In genomic region chr12:108857158-108857407, GRCh38 we compare ENCODE assay signal across 9 cellular contexts. TPM values are rescaled to one million over a fixed set of nuclear protein-coding genes. Genes with fewer than 3 reads are reported as not detected.
DNase-seq lines count a peak whose midpoint lies in the region; ATAC-seq, FAIRE-seq and TF ChIP-seq lines count a peak whose summit lies in the region.
"Had no signal": no experiment of that assay in that cellular context is flagged by ENCODE, and none has a peak within 500 bp of the region (broad histone marks: within the 10 kb centered on the region; RNA-seq: fewer than 3 reads in every experiment).

No MANE protein-coding gene starts in this region.

- intact Hi-C loops in activated CD4-positive, alpha-beta memory T cell treated with anti-CD3 and anti-CD28 coated beads for 36 hours (cut with micrococcal nuclease), result loop anchor here (1.0 to 10.0 kb wide), 7 partner anchors 125 to 718 kb away; partner anchors contain the start of genes ALKBH2, CORO1C, ISCU and MMAB
- intact Hi-C loops in left ventricle myocardium superior (cut with micrococcal nuclease), result no loop called here

- no peaks in the 10 kb centered on the region for H3K36me3 ChIP-seq in small intestine (ENCODE audit: control insufficient read depth in 2 of 2, insufficient read depth in 2 of 2, low read length in 2 of 2)

- H3K9me3 ChIP-seq in small intestine (ENCODE audit: control insufficient read depth, low read depth), result no peaks in the 10 kb centered on the region

- ATAC-seq in left ventricle myocardium superior (peak; percentile 9), GM18505 (IDR thresholded peaks at IDR 0.05; ENCODE audit: unreplicated experiment) (no peak)

- POLR2A ChIA-PET in activated CD4-positive, alpha-beta memory T cell treated with anti-CD3 and anti-CD28 coated beads for 36 hours (lab: Charles Lee), result interaction anchor here (0.5 to 2.2 kb wide), 11 partner anchors 18 to 338 kb away, joined by 3 to 25 read pairs (median 4); partner anchors contain the start of genes ALKBH2, ISCU, SART3 and USP30

- TF ChIP-seq POLR2A in GM18505 (IDR thresholded peaks at IDR 0.05; ENCODE audit: borderline replicate concordance, extremely low read depth, insufficient read depth, insufficient read length), result no peak

- H3K4me3 Mint-ChIP-seq in activated CD4-positive, alpha-beta memory T cell treated with anti-CD3 and anti-CD28 coated beads for 36 hours, result peak overlapping the region; percentile 97

- peak; percentile 16 for DNase-seq in activated CD4-positive, alpha-beta T cell treated with anti-CD3 and anti-CD28 coated beads, Interleukin-2, amount 50 U/mL, for 1 hour
- DNase-seq in activated CD4-positive, alpha-beta T cell treated with anti-CD3 and anti-CD28 coated beads, Interleukin-2, amount 50 U/mL, for 48 hours, result no peak
- no peak for DNase-seq in activated CD4-positive, alpha-beta memory T cell treated with anti-CD3 and anti-CD28 coated beads for 36 hours
- DNase-seq in left ventricle myocardium superior (no peak), small intestine (no peak), DMS153 treated with DMSO at 0.1 percent for 48 hours (lab: John Stamatoyannopoulos, UW; ENCODE audit: unreplicated experiment) (no peak), NCI-H2107 treated with DMSO at 0.1 percent for 48 hours (lab: John Stamatoyannopoulos, UW; ENCODE audit: unreplicated experiment) (no peak)

- FAIRE-seq in small intestine (lab: Jason Lieb, UNC), result no peak

- peak overlapping the region; percentile 92 for H3K27ac Mint-ChIP-seq in activated CD4-positive, alpha-beta memory T cell treated with anti-CD3 and anti-CD28 coated beads for 36 hours

- H3K4me1 Mint-ChIP-seq in activated CD4-positive, alpha-beta memory T cell treated with anti-CD3 and anti-CD28 coated beads for 36 hours (ENCODE audit: low read depth), result peaks cover 50% of the 10 kb centered on the region

- H3K4me1 ChIP-seq in small intestine (ENCODE audit: control insufficient read depth in 2 of 2, insufficient read depth in 1 of 2, low read depth in 1 of 2, low read length in 1 of 2), result peaks cover 0 to 3% of the 10 kb centered on the region in 2 donors

- H3K36me3 Mint-ChIP-seq in activated CD4-positive, alpha-beta memory T cell treated with anti-CD3 and anti-CD28 coated beads for 36 hours, result peaks cover 15% of the 10 kb centered on the region

- H3K4me3 ChIP-seq in small intestine (ENCODE audit: low read depth in 1 of 2, low read length in 2 of 2), result peak overlapping the region; percentile 62 to 92

- peaks cover 8% of the 10 kb centered on the region for H3K9me3 Mint-ChIP-seq in activated CD4-positive, alpha-beta memory T cell treated with anti-CD3 and anti-CD28 coated beads for 36 hours

- peaks cover 2% of the 10 kb centered on the region for H3K27me3 Mint-ChIP-seq in activated CD4-positive, alpha-beta memory T cell treated with anti-CD3 and anti-CD28 coated beads for 36 hours

- H3K27me3 ChIP-seq in small intestine (ENCODE audit: control insufficient read depth in 2 of 2, insufficient read depth in 2 of 2, low read length in 2 of 2), result no peaks in the 10 kb centered on the region

- peak overlapping the region; percentile 74 for H3K27ac ChIP-seq in small intestine (ENCODE audit: low read depth in 1 of 2, low read length in 1 of 2)

- CTCF ChIA-PET in activated CD4-positive, alpha-beta memory T cell treated with anti-CD3 and anti-CD28 coated beads for 36 hours (lab: Charles Lee), result interaction anchor here (0.8 to 1.8 kb wide), 6 partner anchors 9 to 239 kb away, joined by 3 to 12 read pairs (median 4); no protein-coding TSS in a partner anchor

- WGBS in small intestine, 3 donors, result 0 to 1% (median 1%) methylated on average over 20 to 30 of the region's 30 CpGs

RNA-seq across cellular contexts. Expression of gene SSH1, which starts 0.3 kb away (rescaled TPM):
- 10 to 100 TPM; 27.4 to 30.2 TPM for total RNA-seq in activated CD4-positive, alpha-beta memory T cell treated with anti-CD3 and anti-CD28 coated beads for 36 hours
- total RNA-seq in left ventricle myocardium superior, result 31.2 TPM
- 1 to 10 TPM; 1.6 to 7.0 (median 2.2) TPM for polyA plus RNA-seq in small intestine

RNA-seq across cellular contexts. Expression of gene DAO, which starts 22.8 kb away (rescaled TPM):
- not detected for total RNA-seq in activated CD4-positive, alpha-beta memory T cell treated with anti-CD3 and anti-CD28 coated beads for 36 hours
- total RNA-seq in left ventricle myocardium superior, result not detected
- not detected for polyA plus RNA-seq in small intestine
- total RNA-seq: Daoy had no signal
